In the genomic region with DNA sequence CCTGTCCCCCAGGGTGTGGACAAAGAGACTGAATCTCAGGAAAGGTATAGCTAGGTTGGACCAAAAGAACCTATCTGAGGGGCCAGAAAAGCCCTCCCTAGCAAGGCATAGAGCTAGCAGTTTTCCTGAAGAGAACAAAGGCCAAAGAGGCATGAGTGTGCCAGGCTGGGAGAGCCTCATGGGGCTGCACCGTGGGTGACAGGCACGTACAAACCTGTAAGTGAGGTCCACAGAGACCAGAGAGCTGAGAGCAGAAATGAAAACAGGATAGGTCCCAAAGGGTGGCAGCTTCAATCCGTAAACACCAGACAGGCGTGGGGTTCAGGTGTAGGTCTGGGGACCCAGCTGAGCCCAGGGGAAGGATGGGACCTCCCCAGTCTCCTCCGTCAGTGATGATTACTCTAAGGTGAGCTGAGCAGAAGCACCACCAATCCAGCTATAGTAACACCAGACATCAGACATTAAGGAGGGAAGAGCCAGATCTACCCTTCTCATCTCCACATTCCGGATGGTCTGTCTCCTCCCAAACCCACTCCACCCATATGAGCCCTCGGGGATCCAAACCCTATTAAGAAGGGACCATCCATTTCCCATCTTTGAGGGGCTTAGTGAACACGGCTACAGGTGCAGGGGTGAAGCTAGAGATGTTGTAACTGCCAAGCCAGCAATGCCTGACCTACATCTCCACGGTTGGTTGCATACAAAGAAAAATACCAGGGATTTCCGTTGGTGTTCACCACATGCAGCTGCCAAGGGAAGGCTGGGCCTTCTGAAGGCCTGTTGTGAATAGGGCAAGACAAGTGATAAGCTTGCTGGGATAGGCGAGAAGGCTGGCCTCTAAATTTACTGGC, we compare ENCODE assay signal across 8 cellular contexts. TPM values are rescaled to one million over a fixed set of nuclear protein-coding genes. Genes with fewer than 3 reads are reported as not detected.
DNase-seq lines count a peak whose midpoint lies in the region; ATAC-seq and TF ChIP-seq lines count a peak whose summit lies in the region.

No MANE protein-coding gene starts in this region.

- H3K27me3 ChIP-seq in layer of hippocampus (ENCODE audit: control insufficient read depth, insufficient read depth, low read length): no peaks in the 10 kb centered on the region

- TF ChIP-seq CTCF in RWPE1 (conservative IDR thresholded peaks at IDR 0.05; ENCODE audit: low read depth): no peak

- H3K27ac ChIP-seq in RWPE1 (peak overlapping the region; percentile 51), layer of hippocampus (ENCODE audit: low read depth, low read length) (peak overlapping the region; percentile 40)

- CTCF ChIA-PET in RWPE1 (lab: Yijun Ruan, JAX): interaction anchor here (0.6 to 2.8 kb wide), 7 partner anchors 9 to 77 kb away, joined by 3 to 12 read pairs (median 4); no protein-coding TSS in a partner anchor

- POLR2A ChIA-PET in RWPE1 (lab: Yijun Ruan, JAX; ENCODE audit: low non-redundant PET): no interaction called here

- ATAC-seq in GM21619 (IDR thresholded peaks at IDR 0.05; ENCODE audit: unreplicated experiment): peak; percentile 44

- DNase-seq in DMS79 (lab: John Stamatoyannopoulos, UW): peak; percentile 48
- no peak for DNase-seq in RWPE1 (ENCODE audit: low spot score)
- no peak for DNase-seq in NCI-H1694 treated with DMSO at 0.1 percent for 48 hours (lab: John Stamatoyannopoulos, UW)
- no peak for DNase-seq in NCI-H82 treated with DMSO at 0.1 percent for 48 hours (lab: John Stamatoyannopoulos, UW; ENCODE audit: unreplicated experiment)
- no peak for DNase-seq in occipital lobe (lab: John Stamatoyannopoulos, UW)
- no peak for DNase-seq in activated CD4-positive, alpha-beta T cell treated with anti-CD3 and anti-CD28 coated beads, Interleukin-2, amount 50 U/mL, for 1 hour

RNA-seq across cellular contexts. Expression of a gene that starts 38.3 kb away (rescaled TPM):
- 42.6 TPM for total RNA-seq in occipital lobe

RNA-seq across cellular contexts. Expression of a gene that starts 46.7 kb away (rescaled TPM):
- not detected for total RNA-seq in occipital lobe

RNA-seq across cellular contexts. Expression of a gene that starts 54.7 kb away (rescaled TPM):
- 5.8 TPM for total RNA-seq in occipital lobe
